In genomic region chrX:39196192-39197102, GRCh38 we compare ENCODE assay signal across 9 cellular contexts.
DNase-seq lines count a peak whose midpoint lies in the region; ATAC-seq and TF ChIP-seq lines count a peak whose summit lies in the region.
"Had no signal": no experiment of that assay in that cellular context is flagged by ENCODE, and none has a peak within 500 bp of the region (broad histone marks: within the 10 kb centered on the region; RNA-seq: fewer than 3 reads in every experiment).

No MANE protein-coding gene starts in this region.

- H3K27ac ChIP-seq in DND-41 (ENCODE audit: low read length), result peak overlapping the region; percentile 91

- intact Hi-C loops in natural killer cell (cut with micrococcal nuclease), result no loop called here

- ATAC-seq in DND-41 (ENCODE audit: insufficient read depth, low read depth), result peak; percentile 87
- ATAC-seq in GM19438 (IDR thresholded peaks at IDR 0.05; ENCODE audit: low read depth, unreplicated experiment), result peak; percentile 94
- ATAC-seq in HG03354 (IDR thresholded peaks at IDR 0.05; ENCODE audit: poor library complexity, severe bottlenecking, unreplicated experiment), result peak; percentile 95
- peak; percentile 75 to 92 (median 87) for ATAC-seq in natural killer cell

- no peaks in the 10 kb centered on the region for H3K36me3 Mint-ChIP-seq in activated naive CD8-positive, alpha-beta T cell
- H3K36me3 Mint-ChIP-seq in natural killer cell, result no peaks in the 10 kb centered on the region

- DNase-seq in DND-41 (peak; percentile 79), NOMO-1 treated with dmso at 0.1 percent for 144 hours (lab: John Stamatoyannopoulos, UW; ENCODE audit: unreplicated experiment) (peak; percentile 59), natural killer cell (no peak), anterior cingulate cortex (lab: John Stamatoyannopoulos, UW) (no peak), DMS114 treated with DMSO at 0.1 percent for 48 hours (lab: John Stamatoyannopoulos, UW; ENCODE audit: unreplicated experiment) (no peak)

- no peaks in the 10 kb centered on the region for H3K27me3 ChIP-seq in DND-41 (ENCODE audit: insufficient read depth, low read length, poor library complexity)

- H3K79me2 ChIP-seq in DND-41 (ENCODE audit: insufficient read depth, low read length), result no peaks in the 10 kb centered on the region

- no peaks in the 10 kb centered on the region for H3K9me3 ChIP-seq in DND-41 (ENCODE audit: insufficient read depth, low read length, severe bottlenecking)

- H3K4me3 Mint-ChIP-seq in activated naive CD8-positive, alpha-beta T cell, result peak overlapping the region; percentile 54
- H3K4me3 Mint-ChIP-seq in natural killer cell, result peak overlapping the region; percentile 62
- H3K4me3 Mint-ChIP-seq: nephron had no signal

- H3K4me1 Mint-ChIP-seq in activated naive CD8-positive, alpha-beta T cell (ENCODE audit: low read depth), result peaks cover 46% of the 10 kb centered on the region
- H3K4me1 Mint-ChIP-seq in natural killer cell, result peaks cover 12 to 14% of the 10 kb centered on the region in 2 donors

- peak overlapping the region; percentile 88 for H3K27ac Mint-ChIP-seq in activated naive CD8-positive, alpha-beta T cell
- peak overlapping the region in 1 of 2 donors; percentile 38 for H3K27ac Mint-ChIP-seq in natural killer cell

- no peak overlapping the region for H2AFZ ChIP-seq in DND-41 (ENCODE audit: low read depth, low read length)

- TF ChIP-seq CTCF in DND-41 (IDR thresholded peaks at IDR 0.05; ENCODE audit: borderline replicate concordance, extremely low read depth, low read length, poor library complexity, severe bottlenecking) (no peak), natural killer cell (IDR thresholded peaks at IDR 0.05) (no peak)

- H3K27me3 Mint-ChIP-seq in activated naive CD8-positive, alpha-beta T cell, result no peaks in the 10 kb centered on the region
- peaks cover 8 to 31% of the 10 kb centered on the region in 2 donors for H3K27me3 Mint-ChIP-seq in natural killer cell (ENCODE audit: low read depth in 2 of 2)

- peak overlapping the region; percentile 42 for H3K9ac ChIP-seq in DND-41 (ENCODE audit: low read depth, low read length)

- H3K9me3 Mint-ChIP-seq in activated naive CD8-positive, alpha-beta T cell (ENCODE audit: low read depth), result no peaks in the 10 kb centered on the region
- no peaks in the 10 kb centered on the region for H3K9me3 Mint-ChIP-seq in natural killer cell
- H3K9me3 Mint-ChIP-seq: nephron had no signal

- no peaks in the 10 kb centered on the region for H4K20me1 ChIP-seq in DND-41 (ENCODE audit: insufficient read depth, low read length)

- H3K4me3 ChIP-seq in DND-41 (ENCODE audit: low read depth in 1 of 2, low read length in 2 of 2), result peak overlapping the region in 1 of 2 experiments; percentile 42; a peak in 2 of 4 replicates

- no peaks in the 10 kb centered on the region for H3K36me3 ChIP-seq in DND-41 (ENCODE audit: insufficient read depth, low read length)

- H3K4me1 ChIP-seq in DND-41 (ENCODE audit: insufficient read depth, low read length), result peaks cover 61% of the 10 kb centered on the region

- peak overlapping the region; percentile 67 for H3K4me2 ChIP-seq in DND-41 (ENCODE audit: insufficient read depth, low read length)

Comparison
In these comparisons a context has a peak if more than half of its experiments do, and no peak if none do; other contexts are left out.
1. DNase-seq: peak in DND-41 (single experiment) and NOMO-1 treated with dmso at 0.1 percent for 144 hours (single experiment); none in natural killer cell (single experiment), anterior cingulate cortex (0 of 58) and DMS114 treated with DMSO at 0.1 percent for 48 hours (single experiment).
2. Peak in every context shown above with its lines, with median percentiles within 50 percentile points of each other: ATAC-seq.